In genomic region chr20:63628246-63628975, GRCh38 we compare ENCODE assay signal across 8 cellular contexts. TPM values are rescaled to one million over a fixed set of nuclear protein-coding genes. Genes with fewer than 3 reads are reported as not detected.
DNase-seq lines count a peak whose midpoint lies in the region; ATAC-seq and TF ChIP-seq lines count a peak whose summit lies in the region.

No MANE protein-coding gene starts in this region.

- H3K9ac ChIP-seq in Loucy (ENCODE audit: low read depth, low read length, poor library complexity, severe bottlenecking): peak overlapping the region; percentile 85

- DNase-seq in DMS79 treated with DMSO at 0.1 percent for 48 hours (lab: John Stamatoyannopoulos, UW) (peak; percentile 92), RPMI8226 (peak; percentile 83), left ventricle myocardium inferior (no peak), sciatic nerve (ENCODE audit: low spot score) (no peak)

- no peaks in the 10 kb centered on the region for H3K27me3 Mint-ChIP-seq in activated naive CD8-positive, alpha-beta T cell

- no peaks in the 10 kb centered on the region for H3K9me3 Mint-ChIP-seq in activated naive CD8-positive, alpha-beta T cell (ENCODE audit: low read depth)

- peak overlapping the region; percentile 79 for H3K4me3 ChIP-seq in Loucy (ENCODE audit: low read length, poor library complexity, severe bottlenecking)
- H3K4me3 ChIP-seq in left ventricle myocardium inferior: peak overlapping the region; percentile 98

- H3K9me3 ChIP-seq in Loucy (ENCODE audit: insufficient read depth, low read depth, low read length) (no peaks in the 10 kb centered on the region), left ventricle myocardium inferior (replicated peaks) (no peaks in the 10 kb centered on the region)

- peak overlapping the region; percentile 99 for H3K27ac ChIP-seq in left ventricle myocardium inferior (replicated peaks)

- H4K20me1 ChIP-seq in Loucy (ENCODE audit: insufficient read depth, low read length, poor library complexity, severe bottlenecking): no peaks in the 10 kb centered on the region

- H3K27ac Mint-ChIP-seq in activated naive CD8-positive, alpha-beta T cell: peak overlapping the region; percentile 99

- TF ChIP-seq CTCF in Loucy (conservative IDR thresholded peaks at IDR 0.05; ENCODE audit: low read length): no peak
- no peak for TF ChIP-seq CTCF in left ventricle myocardium inferior (IDR thresholded peaks at IDR 0.05; ENCODE audit: borderline replicate concordance)

- H3K9me2 ChIP-seq in Loucy (replicated peaks; ENCODE audit: low read depth, low read length): no peaks in the 10 kb centered on the region

- ATAC-seq in sciatic nerve (peak; percentile 71), HG03469 (IDR thresholded peaks at IDR 0.05; ENCODE audit: unreplicated experiment) (no peak), GM19023 (IDR thresholded peaks at IDR 0.05; ENCODE audit: unreplicated experiment) (no peak)

- H2AFZ ChIP-seq in Loucy (ENCODE audit: low read length): peak overlapping the region; percentile 40; the same call in 1 of the 2 replicates

- peaks cover 45% of the 10 kb centered on the region for H3K4me1 Mint-ChIP-seq in activated naive CD8-positive, alpha-beta T cell (ENCODE audit: low read depth)

- H3K36me3 ChIP-seq in Loucy (ENCODE audit: insufficient read depth, low read length) (no peaks in the 10 kb centered on the region), left ventricle myocardium inferior (no peaks in the 10 kb centered on the region)

- intact Hi-C loops in left ventricle myocardium inferior (cut with micrococcal nuclease): no loop called here
- intact Hi-C loops in sciatic nerve (cut with DNase I): no loop called here

- peak overlapping the region; percentile 94 for H3K4me3 Mint-ChIP-seq in activated naive CD8-positive, alpha-beta T cell

- no peaks in the 10 kb centered on the region for H3K27me3 ChIP-seq in Loucy (ENCODE audit: insufficient read depth, low read length, poor library complexity, severe bottlenecking)
- H3K27me3 ChIP-seq in left ventricle myocardium inferior (ENCODE audit: low read depth): no peaks in the 10 kb centered on the region

- H3F3A ChIP-seq in Loucy (ENCODE audit: low read depth): peaks cover 4% of the 10 kb centered on the region; the same call in 1 of the 2 replicates

- H3K4me1 ChIP-seq in Loucy (ENCODE audit: insufficient read depth, low read length, poor library complexity, severe bottlenecking) (peaks cover 22% of the 10 kb centered on the region), left ventricle myocardium inferior (peaks cover 45% of the 10 kb centered on the region)

- H3K79me2 ChIP-seq in Loucy (ENCODE audit: insufficient read depth, low read length): peaks cover 53% of the 10 kb centered on the region

- H3K36me3 Mint-ChIP-seq in activated naive CD8-positive, alpha-beta T cell: peaks cover 4% of the 10 kb centered on the region

- peak overlapping the region; percentile 80 for H3K4me2 ChIP-seq in Loucy (ENCODE audit: low read depth, low read length, poor library complexity, severe bottlenecking)

RNA-seq across cellular contexts. Expression of gene GMEB2, which starts 1.5 kb away (rescaled TPM):
- total RNA-seq in left ventricle myocardium inferior (5.3 TPM), sciatic nerve (11.1 TPM)

RNA-seq across cellular contexts. Expression of gene STMN3, which starts 24.8 kb away (rescaled TPM):
- total RNA-seq in left ventricle myocardium inferior: 4.6 TPM
- total RNA-seq in sciatic nerve: 19.7 TPM

RNA-seq across cellular contexts. Expression of gene RTEL1, which starts 29.7 kb away (rescaled TPM):
- total RNA-seq in left ventricle myocardium inferior (9.6 TPM), sciatic nerve (34.1 TPM)

RNA-seq across cellular contexts. Expression of gene HELZ2, which starts 54.4 kb away (rescaled TPM):
- total RNA-seq in left ventricle myocardium inferior (10.6 TPM), sciatic nerve (21.4 TPM)

Comparison
In these comparisons a context has a peak if more than half of its experiments do, and no peak if none do; other contexts are left out.
1. DNase-seq: peak in DMS79 treated with DMSO at 0.1 percent for 48 hours (single experiment) and RPMI8226 (single experiment); none in left ventricle myocardium inferior (single experiment) and sciatic nerve (single experiment).